In genomic region chr11:9757809-9758675, GRCh38 we compare ENCODE assay signal across 1 cellular context.
TF ChIP-seq lines count a peak whose summit lies in the region.

No MANE protein-coding gene starts in this region.

TF ChIP-seq in HepG2, 621 proteins besides CTCF, POLR2A, EP300 and RAD21 (continued from another document and continues in another):
- TF ChIP-seq ZBTB4 (CRISPR knock-in tag; IDR thresholded peaks at IDR 0.05; ENCODE audit: borderline replicate concordance) (peak; percentile 67; the same call in 1 of the 2 replicates), ZNF274 (CRISPR knock-in tag; IDR thresholded peaks at IDR 0.05) (no peak), ZFP90 (CRISPR knock-in tag; IDR thresholded peaks at IDR 0.05; ENCODE audit: borderline replicate concordance) (peak; percentile 21; the same call in 1 of the 2 replicates), ZNF512B (CRISPR knock-in tag; IDR thresholded peaks at IDR 0.05; ENCODE audit: borderline replicate concordance) (peak; percentile 86; the same call in 1 of the 2 replicates), MEF2D (CRISPR knock-in tag; IDR thresholded peaks at IDR 0.05) (no peak), WIZ (CRISPR knock-in tag; IDR thresholded peaks at IDR 0.05) (no peak; the same call in 1 of the 2 replicates), PPARG (CRISPR knock-in tag; conservative IDR thresholded peaks at IDR 0.05) (no peak), SP2 (CRISPR knock-in tag; IDR thresholded peaks at IDR 0.05) (no peak), ARID3A (IDR thresholded peaks at IDR 0.05; ENCODE audit: low read depth, low read length) (no peak), KMT2B (CRISPR knock-in tag; IDR thresholded peaks at IDR 0.05) (0 out of 2 replicates have a peak, but pooled peaks have one; percentile 28), MBD4 (IDR thresholded peaks at IDR 0.05; ENCODE audit: borderline replicate concordance, low read length) (no peak), ZNF580 (CRISPR knock-in tag; IDR thresholded peaks at IDR 0.05; ENCODE audit: borderline replicate concordance, low read depth) (no peak), PRDM15 (CRISPR knock-in tag; IDR thresholded peaks at IDR 0.05) (no peak), ZNF724P (CRISPR knock-in tag; IDR thresholded peaks at IDR 0.05; ENCODE audit: borderline replicate concordance) (no peak), PHB2 (IDR thresholded peaks at IDR 0.05; ENCODE audit: partially characterized antibody) (no peak), SSRP1 (CRISPR knock-in tag; IDR thresholded peaks at IDR 0.05) (no peak), ZNF430 (CRISPR knock-in tag; IDR thresholded peaks at IDR 0.05) (no peak; the same call in 1 of the 2 replicates), ZNF691 (CRISPR knock-in tag; IDR thresholded peaks at IDR 0.05; ENCODE audit: borderline replicate concordance, low read depth) (no peak), ADNP (CRISPR knock-in tag; IDR thresholded peaks at IDR 0.05) (no peak), ZNF382 (CRISPR knock-in tag; IDR thresholded peaks at IDR 0.05; ENCODE audit: borderline replicate concordance) (no peak), ZBTB2 (CRISPR knock-in tag; IDR thresholded peaks at IDR 0.05; ENCODE audit: low read depth) (no peak), KLF11 (CRISPR knock-in tag; IDR thresholded peaks at IDR 0.05) (no peak), MAFG (CRISPR knock-in tag; IDR thresholded peaks at IDR 0.05) (no peak; the same call in 1 of the 2 replicates), PRPF4 (IDR thresholded peaks at IDR 0.05; ENCODE audit: low read depth, low read length, poor library complexity, severe bottlenecking) (no peak), ATF2 (CRISPR knock-in tag; IDR thresholded peaks at IDR 0.05) (no peak), ZBTB37 (CRISPR knock-in tag; IDR thresholded peaks at IDR 0.05) (no peak), SMAD9 (CRISPR knock-in tag; IDR thresholded peaks at IDR 0.05) (no peak), SRY (CRISPR knock-in tag; IDR thresholded peaks at IDR 0.05) (no peak), ZNF777 (CRISPR knock-in tag; IDR thresholded peaks at IDR 0.05) (peak; percentile 64; the same call in 1 of the 2 replicates), ZNF530 (CRISPR knock-in tag; IDR thresholded peaks at IDR 0.05; ENCODE audit: low read depth) (no peak), NR0B2 (CRISPR knock-in tag; IDR thresholded peaks at IDR 0.05) (no peak), ELF3 (CRISPR knock-in tag; IDR thresholded peaks at IDR 0.05) (no peak; the same call in 1 of the 2 replicates), CHD4 (IDR thresholded peaks at IDR 0.05; ENCODE audit: borderline replicate concordance, low read length) (no peak), GTF2F1 (IDR thresholded peaks at IDR 0.05; ENCODE audit: low read length) (no peak), ZBTB8A (CRISPR knock-in tag; IDR thresholded peaks at IDR 0.05; ENCODE audit: borderline replicate concordance, low read depth) (no peak), ZNF484 (CRISPR knock-in tag; IDR thresholded peaks at IDR 0.05; ENCODE audit: borderline replicate concordance, low read depth) (no peak), ATF7-NPFF (CRISPR knock-in tag; IDR thresholded peaks at IDR 0.05; ENCODE audit: low read depth) (peak; percentile 34; the same call in 1 of the 2 replicates), SP5 (CRISPR knock-in tag; IDR thresholded peaks at IDR 0.05; ENCODE audit: borderline replicate concordance, low read depth) (0 out of 2 replicates have a peak, but pooled peaks have one; percentile 23), GFI1 (CRISPR knock-in tag; IDR thresholded peaks at IDR 0.05; ENCODE audit: borderline replicate concordance) (no peak), ARNTL (CRISPR knock-in tag; IDR thresholded peaks at IDR 0.05) (no peak), RBAK (CRISPR knock-in tag; IDR thresholded peaks at IDR 0.05) (no peak), NFKB2 (CRISPR knock-in tag; IDR thresholded peaks at IDR 0.05; ENCODE audit: borderline replicate concordance) (no peak; the same call in 1 of the 2 replicates), ZNF569 (CRISPR knock-in tag; IDR thresholded peaks at IDR 0.05; ENCODE audit: borderline replicate concordance) (no peak), GATAD1 (CRISPR knock-in tag; IDR thresholded peaks at IDR 0.05) (0 out of 2 replicates have a peak, but pooled peaks have one; percentile 6), MED8 (CRISPR knock-in tag; IDR thresholded peaks at IDR 0.05; ENCODE audit: insufficient replicate concordance) (no peak), ZSCAN29 (CRISPR knock-in tag; conservative IDR thresholded peaks at IDR 0.05) (0 out of 2 replicates have a peak, but pooled peaks have one; percentile 50), SP4 (CRISPR knock-in tag; IDR thresholded peaks at IDR 0.05) (peak; percentile 75), RFX3 (CRISPR knock-in tag; IDR thresholded peaks at IDR 0.05) (no peak)
